ENCODE assay signal across 18 cellular contexts in the genomic region with DNA sequence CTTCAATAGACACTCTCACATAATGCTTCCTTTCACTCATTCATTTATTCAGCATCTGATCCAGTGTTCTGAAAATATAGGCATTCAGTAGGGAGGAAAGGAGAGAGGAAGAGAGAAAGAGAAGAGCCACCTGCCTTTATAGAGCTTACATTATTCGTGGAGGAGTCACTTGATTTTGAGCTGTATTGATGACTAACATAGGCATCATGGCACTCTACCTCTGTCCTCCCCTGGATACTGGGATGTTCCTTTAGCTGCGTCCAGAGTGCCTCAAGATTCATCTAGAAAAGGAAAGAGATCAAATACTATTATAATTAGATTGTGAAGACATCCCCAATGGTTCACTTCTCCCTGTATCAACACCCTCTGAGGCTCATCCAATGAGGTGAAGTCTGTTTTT.
DNase-seq lines count a peak whose midpoint lies in the region; ATAC-seq and TF ChIP-seq lines count a peak whose summit lies in the region.
"Had no signal": no experiment of that assay in that cellular context is flagged by ENCODE, and none has a peak within 500 bp of the region (broad histone marks: within the 10 kb centered on the region; RNA-seq: fewer than 3 reads in every experiment).

No MANE protein-coding gene starts in this region.

- H3K4me3 ChIP-seq in breast epithelium (no peak overlapping the region), RWPE2 (ENCODE audit: severe bottlenecking) (no peak overlapping the region)
- H3K4me3 ChIP-seq: BLaER1, PC-9 had no signal

- H3K27ac ChIP-seq in breast epithelium (no peak overlapping the region), RWPE2 (ENCODE audit: poor library complexity, severe bottlenecking) (peak overlapping the region; percentile 91), foreskin keratinocyte (no peak overlapping the region)
- H3K27ac ChIP-seq: BLaER1, PC-9 had no signal

- H3K27me3 ChIP-seq in breast epithelium (no peaks in the 10 kb centered on the region), RWPE2 (ENCODE audit: insufficient read depth, poor library complexity, severe bottlenecking) (no peaks in the 10 kb centered on the region), foreskin keratinocyte (no peaks in the 10 kb centered on the region)
- H3K27me3 ChIP-seq: BLaER1 had no signal

- H3K9me3 ChIP-seq in breast epithelium (no peaks in the 10 kb centered on the region), RWPE2 (ENCODE audit: severe bottlenecking) (no peaks in the 10 kb centered on the region)
- H3K9me3 ChIP-seq: BLaER1 had no signal

- BruUV-seq in MCF 10A (replicated peaks; lab: Mats Ljungman, UMichigan) = no TSS peak

- no peaks in the 10 kb centered on the region for H3K36me3 Mint-ChIP-seq in MCF 10A (ENCODE audit: insufficient read depth, unreplicated experiment)
- H3K36me3 Mint-ChIP-seq: CD8-positive, alpha-beta T cell had no signal

- intact Hi-C loops in MCF 10A (cut with micrococcal nuclease) = no loop called here
- intact Hi-C loops in breast epithelium (cut with DNase I; ENCODE audit: low total_unique reads) = no loop called here

- H3K36me3 ChIP-seq in breast epithelium (no peaks in the 10 kb centered on the region), RWPE2 (ENCODE audit: low read depth) (no peaks in the 10 kb centered on the region)
- H3K36me3 ChIP-seq: BLaER1 had no signal

- TF ChIP-seq POLR2A in breast epithelium (IDR thresholded peaks at IDR 0.05) = no peak

- POLR2A ChIA-PET in MCF 10A (lab: Yijun Ruan, JAX) = no interaction called here

- peak overlapping the region; percentile 13 for H3K27ac Mint-ChIP-seq in MCF 10A (ENCODE audit: low read depth, unreplicated experiment)
- H3K27ac Mint-ChIP-seq: CD8-positive, alpha-beta T cell had no signal

- H3K4me1 ChIP-seq in breast epithelium (no peaks in the 10 kb centered on the region), RWPE2 (ENCODE audit: insufficient read depth, poor library complexity, severe bottlenecking) (peaks cover 27% of the 10 kb centered on the region), foreskin keratinocyte (peaks cover 25% of the 10 kb centered on the region)
- H3K4me1 ChIP-seq: BLaER1 had no signal

- H3K9me3 Mint-ChIP-seq in MCF 10A (ENCODE audit: unreplicated experiment) = no peaks in the 10 kb centered on the region
- H3K9me3 Mint-ChIP-seq: CD8-positive, alpha-beta T cell had no signal

- no peak overlapping the region for H3K4me3 Mint-ChIP-seq in MCF 10A (ENCODE audit: unreplicated experiment)
- H3K4me3 Mint-ChIP-seq: CD8-positive, alpha-beta T cell had no signal

- H3K27me3 Mint-ChIP-seq in MCF 10A (ENCODE audit: insufficient read depth, unreplicated experiment) = no peaks in the 10 kb centered on the region

- H3K4me1 Mint-ChIP-seq in MCF 10A (ENCODE audit: insufficient read depth, unreplicated experiment) = peaks cover 26% of the 10 kb centered on the region

- no peak for DNase-seq in MCF 10A (ENCODE audit: unreplicated experiment)
- no peak for DNase-seq in breast epithelium (ENCODE audit: low spot score in 2 of 2)
- DNase-seq in RWPE2 (ENCODE audit: low spot score) = no peak
- peak; percentile 21 to 58 for DNase-seq in foreskin keratinocyte
- no peak for DNase-seq in stimulated activated CD4-positive, alpha-beta T cell treated with anti-CD3 and anti-CD28 coated beads, Interleukin-15, amount 100 ng/mL, for 24 hours
- DNase-seq in stimulated activated CD4-positive, alpha-beta T cell treated with anti-CD3 and anti-CD28 coated beads, Interleukin-4, amount 100 ng/mL, for 4 hours = no peak
- DNase-seq in RKO (ENCODE audit: low spot score) = no peak
- DNase-seq: CD8-positive, alpha-beta T cell; DND-41; GF-D8; H7; MV-4-11; NCI-H2029; NCI-H748 treated with DMSO at 0.1 percent for 48 hours; PC-9; SHP77 had no signal

- CTCF ChIA-PET in MCF 10A (lab: Yijun Ruan, JAX) = interaction anchor here (0.5 kb wide), 1 partner anchor 297 kb away, joined by 3 read pairs; no protein-coding TSS in a partner anchor

- TF ChIP-seq CTCF in MCF 10A (IDR thresholded peaks at IDR 0.05; ENCODE audit: unreplicated experiment) = no peak
- no peak for TF ChIP-seq CTCF in breast epithelium (IDR thresholded peaks at IDR 0.05)
- TF ChIP-seq CTCF in RWPE2 (IDR thresholded peaks at IDR 0.05; ENCODE audit: poor library complexity, severe bottlenecking) = no peak
- TF ChIP-seq CTCF in foreskin keratinocyte (conservative IDR thresholded peaks at IDR 0.05) = no peak

- ATAC-seq in RWPE2 (ENCODE audit: low read depth) (no peak), foreskin keratinocyte (peak; percentile 83), HG03175 (IDR thresholded peaks at IDR 0.05; ENCODE audit: unreplicated experiment) (no peak)
- ATAC-seq: CD8-positive, alpha-beta T cell had no signal

Comparison
In these comparisons a context has a peak if more than half of its experiments do, and no peak if none do; other contexts are left out.
1. DNase-seq: peak in foreskin keratinocyte (2 of 2); none in MCF 10A (single experiment), breast epithelium (0 of 2), RWPE2 (single experiment), stimulated activated CD4-positive, alpha-beta T cell treated with anti-CD3 and anti-CD28 coated beads, Interleukin-15, amount 100 ng/mL, for 24 hours (single experiment), stimulated activated CD4-positive, alpha-beta T cell treated with anti-CD3 and anti-CD28 coated beads, Interleukin-4, amount 100 ng/mL, for 4 hours (0 of 2) and RKO (single experiment).